32 cellular contexts compared by ENCODE assay signal in genomic region chr6:47839645-47840044, GRCh38. TPM values are rescaled to one million over a fixed set of nuclear protein-coding genes. Genes with fewer than 3 reads are reported as not detected.
"Had no signal": no experiment of that assay in that cellular context is flagged by ENCODE, and none has a peak within 500 bp of the region (broad histone marks: within the 10 kb centered on the region; RNA-seq: fewer than 3 reads in every experiment).

No MANE protein-coding gene starts in this region.

- H3K27ac ChIP-seq: stomach, suprapubic skin, testis, thoracic aorta, thyroid gland, tibial artery, tibial nerve, transverse colon, upper lobe of left lung, upper lobe of right lung, uterus, vagina had no signal

- DNase-seq: stimulated activated CD4-positive, alpha-beta T cell treated with anti-CD3 and anti-CD28 coated beads, Interleukin-2, amount 100 ng/mL, for 48 hours; stimulated activated CD4-positive, alpha-beta T cell treated with anti-CD3 and anti-CD28 coated beads, Interleukin-4, amount 100 ng/mL, for 1 hour; stimulated activated CD4-positive, alpha-beta T cell treated with anti-CD3 and anti-CD28 coated beads, Interleukin-4, amount 100 ng/mL, for 24 hours; stimulated activated CD4-positive, alpha-beta T cell treated with anti-CD3 and anti-CD28 coated beads, Interleukin-4, amount 100 ng/mL, for 4 hours; stimulated activated CD8-positive, alpha-beta memory T cell treated with anti-CD3 and anti-CD28 coated beads, Interleukin-4, amount 100 ng/mL, for 48 hours; stimulated activated naive B cell treated with anti-CD40 and anti-IgM and Interleukin-4, amounts not matched to agents 10 μg/mL and 1 μg/mL and 100 μg/mL, for 72 hours; stimulated activated naive CD4-positive, alpha-beta T cell; stimulated activated naive CD4-positive, alpha-beta T cell treated with Interleukin-2 at 50 U/mL for 16 hours; stimulated activated naive CD8-positive, alpha-beta T cell treated with anti-CD3 and anti-CD28 coated beads, Interleukin-15, amount 100 ng/mL, for 72 hours; stimulated activated naive CD8-positive, alpha-beta T cell treated with anti-CD3 and anti-CD28 coated beads, Interleukin-15, Interleukin-2, amounts not matched to agents 100 U/mL and 50 U/mL, for 24 hours; stomach; substantia nigra; testis; thyroid gland; tibial artery; transverse colon; trophoblast cell; upper lobe of left lung; upper lobe of right lung; uterus had no signal

- ATAC-seq: stimulated activated effector memory CD8-positive, alpha-beta T cell treated with anti-CD3 and anti-CD28 coated beads, Interleukin-12 subunit alpha, Interleukin-12 subunit beta, amount 100 ng/mL, for 72 hours; stimulated activated memory B cell treated with anti-CD40 and anti-IgM and Interleukin-4, amounts not matched to agents 10 μg/mL and 1 μg/mL and 100 μg/mL, for 72 hours; stimulated activated naive B cell treated with anti-CD40 and anti-IgM and Interleukin-4, amounts not matched to agents 10 μg/mL and 1 μg/mL and 100 μg/mL, for 72 hours; stimulated activated naive CD8-positive, alpha-beta T cell treated with anti-CD3 and anti-CD28 coated beads, Interleukin-15, amount 100 ng/mL, for 72 hours; stimulated activated naive CD8-positive, alpha-beta T cell treated with anti-CD3 and anti-CD28 coated beads, Interleukin-15, Interleukin-2, amounts not matched to agents 100 U/mL and 50 U/mL, for 24 hours; upper lobe of right lung had no signal

- H3K9me3 ChIP-seq: stomach, suprapubic skin, testis, thoracic aorta, thyroid gland, tibial artery, tibial nerve, transverse colon, upper lobe of left lung, upper lobe of right lung, uterus, vagina had no signal

- H3K4me1 ChIP-seq: stomach, suprapubic skin, testis, thyroid gland, tibial artery, transverse colon, upper lobe of left lung, upper lobe of right lung, uterus, vagina had no signal

- H3K36me3 ChIP-seq: stomach, suprapubic skin, thoracic aorta, thyroid gland, tibial artery, tibial nerve, transverse colon, upper lobe of left lung, upper lobe of right lung, uterus, vagina had no signal

- H3K27me3 ChIP-seq: stomach, suprapubic skin, testis, thyroid gland, tibial artery, tibial nerve, transverse colon, upper lobe of left lung, uterus, vagina had no signal

- FAIRE-seq: urothelium cell line had no signal

- H3K4me3 ChIP-seq: stomach, suprapubic skin, testis, thoracic aorta, thyroid gland, tibial artery, tibial nerve, transverse colon, upper lobe of left lung, upper lobe of right lung, uterus, vagina had no signal

RNA-seq across cellular contexts. Expression of gene OPN5, which starts 57.8 kb away (rescaled TPM):
- total RNA-seq: stomach, subcutaneous adipose tissue, suprapubic skin, temporal lobe, thoracic aorta, thyroid gland, tibial nerve, transverse colon, upper lobe of left lung, upper lobe of right lung, ureter, uterus, vagina had no signal
- polyA plus RNA-seq: thymus, urinary bladder had no signal
